In genomic region chr6:145260491-145260890, GRCh38 we compare ENCODE assay signal across 26 cellular contexts.
"Had no signal": no experiment of that assay in that cellular context is flagged by ENCODE, and none has a peak within 500 bp of the region (broad histone marks: within the 10 kb centered on the region; RNA-seq: fewer than 3 reads in every experiment).

No MANE protein-coding gene starts in this region.

- H3K27me3 ChIP-seq: stomach, suprapubic skin, testis, thyroid gland, tibial artery, tibial nerve, transverse colon, upper lobe of left lung, upper lobe of right lung, uterus, vagina had no signal

- H3K27ac ChIP-seq: stomach, suprapubic skin, testis, thoracic aorta, thyroid gland, tibial artery, tibial nerve, transverse colon, upper lobe of left lung, upper lobe of right lung, uterus, vagina had no signal

- H3K4me1 ChIP-seq: stomach, suprapubic skin, testis, thyroid gland, tibial artery, tibial nerve, transverse colon, upper lobe of left lung, upper lobe of right lung, uterus, vagina had no signal

- H3K36me3 ChIP-seq: stomach, suprapubic skin, thoracic aorta, thyroid gland, tibial artery, tibial nerve, transverse colon, upper lobe of left lung, upper lobe of right lung, uterus, vagina had no signal

- ATAC-seq: stimulated activated effector memory CD8-positive, alpha-beta T cell treated with anti-CD3 and anti-CD28 coated beads, Interleukin-12 subunit alpha, Interleukin-12 subunit beta, amount 100 ng/mL, for 72 hours; stimulated activated memory B cell treated with anti-CD40 and anti-IgM and Interleukin-4, amounts not matched to agents 10 μg/mL and 1 μg/mL and 100 μg/mL, for 72 hours; stimulated activated naive B cell treated with anti-CD40 and anti-IgM and Interleukin-4, amounts not matched to agents 10 μg/mL and 1 μg/mL and 100 μg/mL, for 72 hours; stimulated activated naive CD8-positive, alpha-beta T cell treated with anti-CD3 and anti-CD28 coated beads, Interleukin-15, amount 100 ng/mL, for 72 hours; stimulated activated naive CD8-positive, alpha-beta T cell treated with anti-CD3 and anti-CD28 coated beads, Interleukin-15, Interleukin-2, amounts not matched to agents 100 U/mL and 50 U/mL, for 24 hours; upper lobe of right lung had no signal

- H3K9me3 ChIP-seq: suprapubic skin, testis, thoracic aorta, thyroid gland, tibial artery, transverse colon, upper lobe of left lung, upper lobe of right lung, uterus, vagina had no signal

- H3K4me3 ChIP-seq: stomach, suprapubic skin, testis, thoracic aorta, thyroid gland, tibial artery, tibial nerve, transverse colon, upper lobe of left lung, upper lobe of right lung, uterus, vagina had no signal

- DNase-seq: stimulated activated CD4-positive, alpha-beta T cell treated with anti-CD3 and anti-CD28 coated beads, Interleukin-2, amount 100 ng/mL, for 48 hours; stimulated activated CD4-positive, alpha-beta T cell treated with anti-CD3 and anti-CD28 coated beads, Interleukin-4, amount 100 ng/mL, for 1 hour; stimulated activated CD4-positive, alpha-beta T cell treated with anti-CD3 and anti-CD28 coated beads, Interleukin-4, amount 100 ng/mL, for 24 hours; stimulated activated CD4-positive, alpha-beta T cell treated with anti-CD3 and anti-CD28 coated beads, Interleukin-4, amount 100 ng/mL, for 4 hours; stimulated activated CD8-positive, alpha-beta memory T cell treated with anti-CD3 and anti-CD28 coated beads, Interleukin-4, amount 100 ng/mL, for 48 hours; stimulated activated naive B cell treated with anti-CD40 and anti-IgM and Interleukin-4, amounts not matched to agents 10 μg/mL and 1 μg/mL and 100 μg/mL, for 72 hours; stimulated activated naive CD4-positive, alpha-beta T cell; stimulated activated naive CD4-positive, alpha-beta T cell treated with Interleukin-2 at 50 U/mL for 16 hours; stimulated activated naive CD8-positive, alpha-beta T cell treated with anti-CD3 and anti-CD28 coated beads, Interleukin-15, amount 100 ng/mL, for 72 hours; stimulated activated naive CD8-positive, alpha-beta T cell treated with anti-CD3 and anti-CD28 coated beads, Interleukin-15, Interleukin-2, amounts not matched to agents 100 U/mL and 50 U/mL, for 24 hours; stomach; substantia nigra; testis; thyroid gland; tibial artery; transverse colon; trophoblast cell; upper lobe of left lung; upper lobe of right lung; uterus had no signal
